17 cellular contexts compared by ENCODE assay signal in genomic region chr14:71168564-71168963, GRCh38.
DNase-seq lines count a peak whose midpoint lies in the region; ATAC-seq and TF ChIP-seq lines count a peak whose summit lies in the region.
"Had no signal": no experiment of that assay in that cellular context is flagged by ENCODE, and none has a peak within 500 bp of the region (broad histone marks: within the 10 kb centered on the region; RNA-seq: fewer than 3 reads in every experiment).

No MANE protein-coding gene starts in this region.

- H3K4me3 ChIP-seq in body of pancreas, result no peak overlapping the region
- H3K4me3 ChIP-seq: cardiac muscle cell, esophagus muscularis mucosa had no signal

- no peak overlapping the region for H3K27ac Mint-ChIP-seq in activated naive CD8-positive, alpha-beta T cell
- peak overlapping the region; percentile 39 for H3K27ac Mint-ChIP-seq in nephron progenitor cell

- H3K4me1 Mint-ChIP-seq in activated T-cell treated with anti-CD3 and anti-CD28 coated beads, Interleukin-2, amount 50 U/mL, for 4 hours (ENCODE audit: low read depth), result peaks cover 12% of the 10 kb centered on the region
- H3K4me1 Mint-ChIP-seq in activated naive CD8-positive, alpha-beta T cell (ENCODE audit: low read depth), result peaks cover 14% of the 10 kb centered on the region
- peaks cover 24% of the 10 kb centered on the region for H3K4me1 Mint-ChIP-seq in nephron progenitor cell

- H3K36me3 Mint-ChIP-seq in activated T-cell treated with anti-CD3 and anti-CD28 coated beads, Interleukin-2, amount 50 U/mL, for 4 hours (ENCODE audit: insufficient read depth), result no peaks in the 10 kb centered on the region
- no peaks in the 10 kb centered on the region for H3K36me3 Mint-ChIP-seq in activated naive CD8-positive, alpha-beta T cell
- H3K36me3 Mint-ChIP-seq in nephron progenitor cell (ENCODE audit: low read depth), result no peaks in the 10 kb centered on the region
- H3K36me3 Mint-ChIP-seq: activated naive CD4-positive, alpha-beta T cell treated with anti-CD3 and anti-CD28 coated beads, Interleukin-2, amount 50 U/mL, for 72 hours had no signal

- H3K9me3 Mint-ChIP-seq in activated T-cell treated with anti-CD3 and anti-CD28 coated beads, Interleukin-2, amount 50 U/mL, for 4 hours, result no peaks in the 10 kb centered on the region
- no peaks in the 10 kb centered on the region for H3K9me3 Mint-ChIP-seq in activated naive CD8-positive, alpha-beta T cell (ENCODE audit: low read depth)
- H3K9me3 Mint-ChIP-seq in nephron progenitor cell, result peaks cover 5% of the 10 kb centered on the region
- H3K9me3 Mint-ChIP-seq: activated naive CD4-positive, alpha-beta T cell treated with anti-CD3 and anti-CD28 coated beads, Interleukin-2, amount 50 U/mL, for 72 hours had no signal

- H3K27me3 ChIP-seq in foreskin keratinocyte (no peaks in the 10 kb centered on the region), body of pancreas (no peaks in the 10 kb centered on the region)
- H3K27me3 ChIP-seq: esophagus muscularis mucosa had no signal

- DNase-seq in activated T-cell treated with anti-CD3 and anti-CD28 coated beads, Interleukin-2, amount 50 U/mL, for 4 hours, result no peak
- DNase-seq in activated T-cell treated with anti-CD3 and anti-CD28 coated beads, Interleukin-2, amount 50 U/mL, for 48 hours, result no peak
- no peak for DNase-seq in nephron progenitor cell
- no peak for DNase-seq in foreskin keratinocyte
- no peak for DNase-seq in body of pancreas
- DNase-seq: ACHN, COR-L47, NCI-H2029, NCI-H510A treated with DMSO at 0.1 percent for 48 hours, posterior cingulate gyrus had no signal

- intact Hi-C loops in body of pancreas (cut with DNase I), result no loop called here

- H3K27me3 Mint-ChIP-seq in activated T-cell treated with anti-CD3 and anti-CD28 coated beads, Interleukin-2, amount 50 U/mL, for 4 hours (ENCODE audit: low read depth), result peaks cover 4% of the 10 kb centered on the region
- H3K27me3 Mint-ChIP-seq in activated naive CD8-positive, alpha-beta T cell, result peaks cover 6% of the 10 kb centered on the region
- H3K27me3 Mint-ChIP-seq in nephron progenitor cell (ENCODE audit: low read depth, poor library complexity), result no peaks in the 10 kb centered on the region

- 73 to 76% methylated on average over 11 to 13 of the region's 13 CpGs for WGBS in body of pancreas, 2 donors

- H3K4me1 ChIP-seq in foreskin keratinocyte (no peaks in the 10 kb centered on the region), body of pancreas (peaks cover 29% of the 10 kb centered on the region)
- H3K4me1 ChIP-seq: esophagus muscularis mucosa had no signal

- no peak for TF ChIP-seq CTCF in nephron progenitor cell (IDR thresholded peaks at IDR 0.05)
- no peak for TF ChIP-seq CTCF in foreskin keratinocyte (conservative IDR thresholded peaks at IDR 0.05)
- no peak for TF ChIP-seq CTCF in body of pancreas (IDR thresholded peaks at IDR 0.05)

- H3K9me3 ChIP-seq in KOPT-K1 (ENCODE audit: insufficient read depth, low read length, poor library complexity, severe bottlenecking), result no peaks in the 10 kb centered on the region
- no peaks in the 10 kb centered on the region for H3K9me3 ChIP-seq in body of pancreas
- H3K9me3 ChIP-seq: esophagus muscularis mucosa had no signal

- peak overlapping the region; percentile 65 for H3K4me3 Mint-ChIP-seq in activated T-cell treated with anti-CD3 and anti-CD28 coated beads, Interleukin-2, amount 50 U/mL, for 4 hours
- H3K4me3 Mint-ChIP-seq in activated naive CD8-positive, alpha-beta T cell, result peak overlapping the region; percentile 85
- H3K4me3 Mint-ChIP-seq in nephron progenitor cell, result no peak overlapping the region

- peak overlapping the region; percentile 56 for H3K27ac ChIP-seq in KOPT-K1 (ENCODE audit: low read depth, low read length, poor library complexity, severe bottlenecking)
- no peak overlapping the region for H3K27ac ChIP-seq in foreskin keratinocyte
- H3K27ac ChIP-seq in body of pancreas, result no peak overlapping the region
- H3K27ac ChIP-seq: cardiac muscle cell, esophagus muscularis mucosa had no signal

- H3K36me3 ChIP-seq in KOPT-K1 (ENCODE audit: insufficient read depth, low read length) (no peaks in the 10 kb centered on the region), body of pancreas (replicated peaks in 1 of 2; ENCODE audit: insufficient read depth in 1 of 2, low read depth in 2 of 2) (no peaks in the 10 kb centered on the region)
- H3K36me3 ChIP-seq: cardiac muscle cell, esophagus muscularis mucosa had no signal

- peak; percentile 18 to 39 for ATAC-seq in activated T-cell treated with anti-CD3 and anti-CD28 coated beads, Interleukin-2, amount 50 U/mL, for 4 hours
- ATAC-seq in GM21367 (IDR thresholded peaks at IDR 0.05; ENCODE audit: unreplicated experiment), result no peak
- ATAC-seq in foreskin keratinocyte, result no peak
- ATAC-seq in body of pancreas, result no peak
- ATAC-seq: HepG2 had no signal

- TF ChIP-seq POLR2A in body of pancreas (IDR thresholded peaks at IDR 0.05), result no peak

Comparison
In these comparisons a context has a peak if more than half of its experiments do, and no peak if none do; other contexts are left out.
1. ATAC-seq: peak in activated T-cell treated with anti-CD3 and anti-CD28 coated beads, Interleukin-2, amount 50 U/mL, for 4 hours (2 of 2); none in GM21367 (single experiment), foreskin keratinocyte (single experiment) and body of pancreas (single experiment).